In the genomic region with DNA sequence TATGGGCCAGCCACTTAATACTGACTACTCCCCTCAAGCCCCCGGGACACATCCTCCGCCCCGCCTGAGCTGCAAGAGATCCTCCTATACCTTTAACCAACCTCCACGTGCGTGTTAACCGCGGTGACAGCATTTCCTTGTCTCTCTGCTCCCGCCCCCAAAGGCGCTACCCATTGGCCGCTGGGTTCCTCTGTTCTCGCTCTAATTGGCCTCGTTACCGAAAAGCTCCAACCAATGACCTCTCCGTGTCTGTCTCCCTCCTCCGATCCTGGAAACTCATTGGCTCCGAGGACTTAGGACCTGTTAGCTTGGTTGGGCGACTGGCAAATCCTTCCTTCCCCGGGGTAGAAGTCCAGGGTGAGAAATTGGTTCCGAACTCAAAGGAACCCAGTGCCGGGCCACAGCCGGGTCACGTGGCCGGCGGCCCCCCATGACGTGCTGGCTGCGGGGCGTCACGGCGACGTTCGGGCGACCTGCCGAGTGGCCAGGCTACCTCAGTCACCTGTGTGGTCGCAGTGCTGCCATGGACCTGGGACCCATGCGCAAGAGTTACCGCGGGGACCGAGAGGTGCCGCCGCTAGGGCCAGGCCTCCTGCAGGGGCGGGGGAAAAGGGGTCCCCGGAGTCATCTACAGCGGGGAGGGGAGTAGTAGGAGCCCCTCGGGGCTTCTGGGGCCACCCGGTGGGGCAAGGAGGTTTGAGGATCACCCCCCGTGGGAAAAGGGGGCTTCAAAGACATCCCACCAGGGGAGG, we compare ENCODE assay signal across 1 cellular context.
A peak's percentile ranks its signal among the peaks of the same experiment; 100 is the strongest.
TF ChIP-seq lines count a peak whose summit lies in the region.

A gene (plus strand): TSS at position 326 of the 752 bp plus-strand sequence. CDS start 105 bp downstream, at position 431.

TF ChIP-seq in HepG2, 621 proteins besides CTCF, POLR2A, EP300 and RAD21 (continued from another document and continues in another):
- TF ChIP-seq MIXL1 (CRISPR knock-in tag; IDR thresholded peaks at IDR 0.05): 0 out of 2 replicates have a peak, but pooled peaks have one; percentile 69
- TF ChIP-seq TBX2 (CRISPR knock-in tag; IDR thresholded peaks at IDR 0.05; ENCODE audit: borderline replicate concordance): peak; percentile 91; the same call in 1 of the 2 replicates
- TF ChIP-seq, protein P1, sequence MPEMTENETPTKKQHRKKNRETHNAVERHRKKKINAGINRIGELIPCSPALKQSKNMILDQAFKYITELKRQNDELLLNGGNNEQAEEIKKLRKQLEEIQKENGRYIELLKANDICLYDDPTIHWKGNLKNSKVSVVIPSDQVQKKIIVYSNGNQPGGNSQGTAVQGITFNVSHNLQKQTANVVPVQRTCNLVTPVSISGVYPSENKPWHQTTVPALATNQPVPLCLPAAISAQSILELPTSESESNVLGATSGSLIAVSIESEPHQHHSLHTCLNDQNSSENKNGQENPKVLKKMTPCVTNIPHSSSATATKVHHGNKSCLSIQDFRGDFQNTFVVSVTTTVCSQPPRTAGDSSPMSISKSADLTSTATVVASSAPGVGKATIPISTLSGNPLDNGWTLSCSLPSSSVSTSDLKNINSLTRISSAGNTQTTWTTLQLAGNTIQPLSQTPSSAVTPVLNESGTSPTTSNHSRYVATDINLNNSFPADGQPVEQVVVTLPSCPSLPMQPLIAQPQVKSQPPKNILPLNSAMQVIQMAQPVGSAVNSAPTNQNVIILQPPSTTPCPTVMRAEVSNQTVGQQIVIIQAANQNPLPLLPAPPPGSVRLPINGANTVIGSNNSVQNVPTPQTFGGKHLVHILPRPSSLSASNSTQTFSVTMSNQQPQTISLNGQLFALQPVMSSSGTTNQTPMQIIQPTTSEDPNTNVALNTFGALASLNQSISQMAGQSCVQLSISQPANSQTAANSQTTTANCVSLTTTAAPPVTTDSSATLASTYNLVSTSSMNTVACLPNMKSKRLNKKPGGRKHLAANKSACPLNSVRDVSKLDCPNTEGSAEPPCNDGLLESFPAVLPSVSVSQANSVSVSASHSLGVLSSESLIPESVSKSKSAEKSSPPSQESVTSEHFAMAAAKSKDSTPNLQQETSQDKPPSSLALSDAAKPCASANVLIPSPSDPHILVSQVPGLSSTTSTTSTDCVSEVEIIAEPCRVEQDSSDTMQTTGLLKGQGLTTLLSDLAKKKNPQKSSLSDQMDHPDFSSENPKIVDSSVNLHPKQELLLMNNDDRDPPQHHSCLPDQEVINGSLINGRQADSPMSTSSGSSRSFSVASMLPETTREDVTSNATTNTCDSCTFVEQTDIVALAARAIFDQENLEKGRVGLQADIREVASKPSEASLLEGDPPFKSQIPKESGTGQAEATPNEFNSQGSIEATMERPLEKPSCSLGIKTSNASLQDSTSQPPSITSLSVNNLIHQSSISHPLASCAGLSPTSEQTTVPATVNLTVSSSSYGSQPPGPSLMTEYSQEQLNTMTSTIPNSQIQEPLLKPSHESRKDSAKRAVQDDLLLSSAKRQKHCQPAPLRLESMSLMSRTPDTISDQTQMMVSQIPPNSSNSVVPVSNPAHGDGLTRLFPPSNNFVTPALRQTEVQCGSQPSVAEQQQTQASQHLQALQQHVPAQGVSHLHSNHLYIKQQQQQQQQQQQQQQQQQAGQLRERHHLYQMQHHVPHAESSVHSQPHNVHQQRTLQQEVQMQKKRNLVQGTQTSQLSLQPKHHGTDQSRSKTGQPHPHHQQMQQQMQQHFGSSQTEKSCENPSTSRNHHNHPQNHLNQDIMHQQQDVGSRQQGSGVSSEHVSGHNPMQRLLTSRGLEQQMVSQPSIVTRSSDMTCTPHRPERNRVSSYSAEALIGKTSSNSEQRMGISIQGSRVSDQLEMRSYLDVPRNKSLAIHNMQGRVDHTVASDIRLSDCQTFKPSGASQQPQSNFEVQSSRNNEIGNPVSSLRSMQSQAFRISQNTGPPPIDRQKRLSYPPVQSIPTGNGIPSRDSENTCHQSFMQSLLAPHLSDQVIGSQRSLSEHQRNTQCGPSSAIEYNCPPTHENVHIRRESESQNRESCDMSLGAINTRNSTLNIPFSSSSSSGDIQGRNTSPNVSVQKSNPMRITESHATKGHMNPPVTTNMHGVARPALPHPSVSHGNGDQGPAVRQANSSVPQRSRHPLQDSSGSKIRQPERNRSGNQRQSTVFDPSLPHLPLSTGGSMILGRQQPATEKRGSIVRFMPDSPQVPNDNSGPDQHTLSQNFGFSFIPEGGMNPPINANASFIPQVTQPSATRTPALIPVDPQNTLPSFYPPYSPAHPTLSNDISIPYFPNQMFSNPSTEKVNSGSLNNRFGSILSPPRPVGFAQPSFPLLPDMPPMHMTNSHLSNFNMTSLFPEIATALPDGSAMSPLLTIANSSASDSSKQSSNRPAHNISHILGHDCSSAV (CRISPR knock-in tag; IDR thresholded peaks at IDR 0.05; ENCODE audit: borderline replicate concordance): peak; percentile 67; the same call in 1 of the 2 replicates
- peak; percentile 28; the same call in 1 of the 2 replicates for TF ChIP-seq SIN3B (IDR thresholded peaks at IDR 0.05; ENCODE audit: low read length)
- TF ChIP-seq, protein P2, sequence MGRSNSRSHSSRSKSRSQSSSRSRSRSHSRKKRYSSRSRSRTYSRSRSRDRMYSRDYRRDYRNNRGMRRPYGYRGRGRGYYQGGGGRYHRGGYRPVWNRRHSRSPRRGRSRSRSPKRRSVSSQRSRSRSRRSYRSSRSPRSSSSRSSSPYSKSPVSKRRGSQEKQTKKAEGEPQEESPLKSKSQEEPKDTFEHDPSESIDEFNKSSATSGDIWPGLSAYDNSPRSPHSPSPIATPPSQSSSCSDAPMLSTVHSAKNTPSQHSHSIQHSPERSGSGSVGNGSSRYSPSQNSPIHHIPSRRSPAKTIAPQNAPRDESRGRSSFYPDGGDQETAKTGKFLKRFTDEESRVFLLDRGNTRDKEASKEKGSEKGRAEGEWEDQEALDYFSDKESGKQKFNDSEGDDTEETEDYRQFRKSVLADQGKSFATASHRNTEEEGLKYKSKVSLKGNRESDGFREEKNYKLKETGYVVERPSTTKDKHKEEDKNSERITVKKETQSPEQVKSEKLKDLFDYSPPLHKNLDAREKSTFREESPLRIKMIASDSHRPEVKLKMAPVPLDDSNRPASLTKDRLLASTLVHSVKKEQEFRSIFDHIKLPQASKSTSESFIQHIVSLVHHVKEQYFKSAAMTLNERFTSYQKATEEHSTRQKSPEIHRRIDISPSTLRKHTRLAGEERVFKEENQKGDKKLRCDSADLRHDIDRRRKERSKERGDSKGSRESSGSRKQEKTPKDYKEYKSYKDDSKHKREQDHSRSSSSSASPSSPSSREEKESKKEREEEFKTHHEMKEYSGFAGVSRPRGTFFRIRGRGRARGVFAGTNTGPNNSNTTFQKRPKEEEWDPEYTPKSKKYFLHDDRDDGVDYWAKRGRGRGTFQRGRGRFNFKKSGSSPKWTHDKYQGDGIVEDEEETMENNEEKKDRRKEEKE (IDR thresholded peaks at IDR 0.05): no peak
- no peak for TF ChIP-seq ZNF17 (CRISPR knock-in tag; IDR thresholded peaks at IDR 0.05)
- TF ChIP-seq ZNF674 (CRISPR knock-in tag; IDR thresholded peaks at IDR 0.05; ENCODE audit: low read depth): peak; percentile 92; the same call in 1 of the 2 replicates
- TF ChIP-seq FIP1L1 (IDR thresholded peaks at IDR 0.05; ENCODE audit: borderline replicate concordance, insufficient read depth, low read depth, low read length): no peak
- TF ChIP-seq ETV6 (CRISPR knock-in tag; conservative IDR thresholded peaks at IDR 0.05): peak; percentile 77; the same call in 1 of the 2 replicates
- peak; percentile 95 for TF ChIP-seq ZNF354B (CRISPR knock-in tag; IDR thresholded peaks at IDR 0.05)
- peak; percentile 67 for TF ChIP-seq PITX1 (CRISPR knock-in tag; IDR thresholded peaks at IDR 0.05)
- no peak for TF ChIP-seq TCF12 (IDR thresholded peaks at IDR 0.05)
- TF ChIP-seq TCF12 (CRISPR knock-in tag; IDR thresholded peaks at IDR 0.05): peak; percentile 83; the same call in 1 of the 2 replicates
- TF ChIP-seq, protein P3, sequence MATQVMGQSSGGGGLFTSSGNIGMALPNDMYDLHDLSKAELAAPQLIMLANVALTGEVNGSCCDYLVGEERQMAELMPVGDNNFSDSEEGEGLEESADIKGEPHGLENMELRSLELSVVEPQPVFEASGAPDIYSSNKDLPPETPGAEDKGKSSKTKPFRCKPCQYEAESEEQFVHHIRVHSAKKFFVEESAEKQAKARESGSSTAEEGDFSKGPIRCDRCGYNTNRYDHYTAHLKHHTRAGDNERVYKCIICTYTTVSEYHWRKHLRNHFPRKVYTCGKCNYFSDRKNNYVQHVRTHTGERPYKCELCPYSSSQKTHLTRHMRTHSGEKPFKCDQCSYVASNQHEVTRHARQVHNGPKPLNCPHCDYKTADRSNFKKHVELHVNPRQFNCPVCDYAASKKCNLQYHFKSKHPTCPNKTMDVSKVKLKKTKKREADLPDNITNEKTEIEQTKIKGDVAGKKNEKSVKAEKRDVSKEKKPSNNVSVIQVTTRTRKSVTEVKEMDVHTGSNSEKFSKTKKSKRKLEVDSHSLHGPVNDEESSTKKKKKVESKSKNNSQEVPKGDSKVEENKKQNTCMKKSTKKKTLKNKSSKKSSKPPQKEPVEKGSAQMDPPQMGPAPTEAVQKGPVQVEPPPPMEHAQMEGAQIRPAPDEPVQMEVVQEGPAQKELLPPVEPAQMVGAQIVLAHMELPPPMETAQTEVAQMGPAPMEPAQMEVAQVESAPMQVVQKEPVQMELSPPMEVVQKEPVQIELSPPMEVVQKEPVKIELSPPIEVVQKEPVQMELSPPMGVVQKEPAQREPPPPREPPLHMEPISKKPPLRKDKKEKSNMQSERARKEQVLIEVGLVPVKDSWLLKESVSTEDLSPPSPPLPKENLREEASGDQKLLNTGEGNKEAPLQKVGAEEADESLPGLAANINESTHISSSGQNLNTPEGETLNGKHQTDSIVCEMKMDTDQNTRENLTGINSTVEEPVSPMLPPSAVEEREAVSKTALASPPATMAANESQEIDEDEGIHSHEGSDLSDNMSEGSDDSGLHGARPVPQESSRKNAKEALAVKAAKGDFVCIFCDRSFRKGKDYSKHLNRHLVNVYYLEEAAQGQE (IDR thresholded peaks at IDR 0.05; ENCODE audit: borderline replicate concordance in 1 of 2, low read depth in 1 of 2, low read length in 2 of 2): peak in 1 of 2 experiments; percentile 23; a peak in 1 of 4 replicates
- no peak for TF ChIP-seq ZBTB8A (CRISPR knock-in tag; IDR thresholded peaks at IDR 0.05; ENCODE audit: borderline replicate concordance, low read depth)
- peak; percentile 79; the same call in 1 of the 2 replicates for TF ChIP-seq REXO4 (CRISPR knock-in tag; IDR thresholded peaks at IDR 0.05; ENCODE audit: borderline replicate concordance)
- TF ChIP-seq, protein P4, sequence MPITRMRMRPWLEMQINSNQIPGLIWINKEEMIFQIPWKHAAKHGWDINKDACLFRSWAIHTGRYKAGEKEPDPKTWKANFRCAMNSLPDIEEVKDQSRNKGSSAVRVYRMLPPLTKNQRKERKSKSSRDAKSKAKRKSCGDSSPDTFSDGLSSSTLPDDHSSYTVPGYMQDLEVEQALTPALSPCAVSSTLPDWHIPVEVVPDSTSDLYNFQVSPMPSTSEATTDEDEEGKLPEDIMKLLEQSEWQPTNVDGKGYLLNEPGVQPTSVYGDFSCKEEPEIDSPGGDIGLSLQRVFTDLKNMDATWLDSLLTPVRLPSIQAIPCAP (CRISPR knock-in tag; IDR thresholded peaks at IDR 0.05; ENCODE audit: low read depth): no peak
- TF ChIP-seq JARID2 (CRISPR knock-in tag; IDR thresholded peaks at IDR 0.05; ENCODE audit: insufficient replicate concordance): peak; percentile 75
- TF ChIP-seq, protein P5, sequence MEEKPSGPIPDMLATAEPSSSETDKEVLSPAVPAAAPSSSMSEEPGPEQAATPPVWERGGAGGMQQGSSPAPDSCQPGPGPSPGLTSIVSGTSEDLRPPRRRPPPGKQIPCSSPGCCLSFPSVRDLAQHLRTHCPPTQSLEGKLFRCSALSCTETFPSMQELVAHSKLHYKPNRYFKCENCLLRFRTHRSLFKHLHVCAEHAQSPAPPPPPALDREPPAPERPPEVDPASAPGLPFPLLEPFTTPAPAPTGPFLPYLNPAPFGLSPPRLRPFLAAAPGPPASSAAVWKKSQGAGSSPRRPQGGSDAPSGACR (CRISPR knock-in tag; IDR thresholded peaks at IDR 0.05): peak; percentile 88; the same call in 1 of the 2 replicates
- TF ChIP-seq GATAD1 (CRISPR knock-in tag; IDR thresholded peaks at IDR 0.05): peak; percentile 89
- TF ChIP-seq, protein P6, sequence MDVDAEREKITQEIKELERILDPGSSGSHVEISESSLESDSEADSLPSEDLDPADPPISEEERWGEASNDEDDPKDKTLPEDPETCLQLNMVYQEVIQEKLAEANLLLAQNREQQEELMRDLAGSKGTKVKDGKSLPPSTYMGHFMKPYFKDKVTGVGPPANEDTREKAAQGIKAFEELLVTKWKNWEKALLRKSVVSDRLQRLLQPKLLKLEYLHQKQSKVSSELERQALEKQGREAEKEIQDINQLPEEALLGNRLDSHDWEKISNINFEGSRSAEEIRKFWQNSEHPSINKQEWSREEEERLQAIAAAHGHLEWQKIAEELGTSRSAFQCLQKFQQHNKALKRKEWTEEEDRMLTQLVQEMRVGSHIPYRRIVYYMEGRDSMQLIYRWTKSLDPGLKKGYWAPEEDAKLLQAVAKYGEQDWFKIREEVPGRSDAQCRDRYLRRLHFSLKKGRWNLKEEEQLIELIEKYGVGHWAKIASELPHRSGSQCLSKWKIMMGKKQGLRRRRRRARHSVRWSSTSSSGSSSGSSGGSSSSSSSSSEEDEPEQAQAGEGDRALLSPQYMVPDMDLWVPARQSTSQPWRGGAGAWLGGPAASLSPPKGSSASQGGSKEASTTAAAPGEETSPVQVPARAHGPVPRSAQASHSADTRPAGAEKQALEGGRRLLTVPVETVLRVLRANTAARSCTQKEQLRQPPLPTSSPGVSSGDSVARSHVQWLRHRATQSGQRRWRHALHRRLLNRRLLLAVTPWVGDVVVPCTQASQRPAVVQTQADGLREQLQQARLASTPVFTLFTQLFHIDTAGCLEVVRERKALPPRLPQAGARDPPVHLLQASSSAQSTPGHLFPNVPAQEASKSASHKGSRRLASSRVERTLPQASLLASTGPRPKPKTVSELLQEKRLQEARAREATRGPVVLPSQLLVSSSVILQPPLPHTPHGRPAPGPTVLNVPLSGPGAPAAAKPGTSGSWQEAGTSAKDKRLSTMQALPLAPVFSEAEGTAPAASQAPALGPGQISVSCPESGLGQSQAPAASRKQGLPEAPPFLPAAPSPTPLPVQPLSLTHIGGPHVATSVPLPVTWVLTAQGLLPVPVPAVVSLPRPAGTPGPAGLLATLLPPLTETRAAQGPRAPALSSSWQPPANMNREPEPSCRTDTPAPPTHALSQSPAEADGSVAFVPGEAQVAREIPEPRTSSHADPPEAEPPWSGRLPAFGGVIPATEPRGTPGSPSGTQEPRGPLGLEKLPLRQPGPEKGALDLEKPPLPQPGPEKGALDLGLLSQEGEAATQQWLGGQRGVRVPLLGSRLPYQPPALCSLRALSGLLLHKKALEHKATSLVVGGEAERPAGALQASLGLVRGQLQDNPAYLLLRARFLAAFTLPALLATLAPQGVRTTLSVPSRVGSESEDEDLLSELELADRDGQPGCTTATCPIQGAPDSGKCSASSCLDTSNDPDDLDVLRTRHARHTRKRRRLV (CRISPR knock-in tag; IDR thresholded peaks at IDR 0.05): peak; percentile 93
- peak; percentile 95 for TF ChIP-seq ZSCAN21 (CRISPR knock-in tag; IDR thresholded peaks at IDR 0.05; ENCODE audit: borderline replicate concordance)
- TF ChIP-seq SMAD9 (CRISPR knock-in tag; IDR thresholded peaks at IDR 0.05): no peak
- peak; percentile 73; the same call in 1 of the 2 replicates for TF ChIP-seq FOXM1 (CRISPR knock-in tag; IDR thresholded peaks at IDR 0.05)
- peak; percentile 36 for TF ChIP-seq ZNF629 (CRISPR knock-in tag; conservative IDR thresholded peaks at IDR 0.05)
- peak; percentile 84 for TF ChIP-seq ZNF713 (CRISPR knock-in tag; IDR thresholded peaks at IDR 0.05)
- TF ChIP-seq MTF2 (CRISPR knock-in tag; IDR thresholded peaks at IDR 0.05; ENCODE audit: borderline replicate concordance): no peak
- TF ChIP-seq KDM6A (CRISPR knock-in tag; IDR thresholded peaks at IDR 0.05; ENCODE audit: low read depth): no peak
- TF ChIP-seq ZKSCAN8 (CRISPR knock-in tag; IDR thresholded peaks at IDR 0.05; ENCODE audit: borderline replicate concordance): peak; percentile 64; the same call in 1 of the 2 replicates
- TF ChIP-seq POLR2G (IDR thresholded peaks at IDR 0.05; ENCODE audit: low read depth, low read length): peak; percentile 90
